In genomic region chr13:30371649-30372265, GRCh38 we compare ENCODE assay signal across 1 cellular context.
TF ChIP-seq lines count a peak whose summit lies in the region.

No MANE protein-coding gene starts in this region.

TF ChIP-seq in GM23338, 12 proteins besides CTCF, POLR2A, EP300 and RAD21 (continued from another document):
- TF ChIP-seq, protein P1, sequence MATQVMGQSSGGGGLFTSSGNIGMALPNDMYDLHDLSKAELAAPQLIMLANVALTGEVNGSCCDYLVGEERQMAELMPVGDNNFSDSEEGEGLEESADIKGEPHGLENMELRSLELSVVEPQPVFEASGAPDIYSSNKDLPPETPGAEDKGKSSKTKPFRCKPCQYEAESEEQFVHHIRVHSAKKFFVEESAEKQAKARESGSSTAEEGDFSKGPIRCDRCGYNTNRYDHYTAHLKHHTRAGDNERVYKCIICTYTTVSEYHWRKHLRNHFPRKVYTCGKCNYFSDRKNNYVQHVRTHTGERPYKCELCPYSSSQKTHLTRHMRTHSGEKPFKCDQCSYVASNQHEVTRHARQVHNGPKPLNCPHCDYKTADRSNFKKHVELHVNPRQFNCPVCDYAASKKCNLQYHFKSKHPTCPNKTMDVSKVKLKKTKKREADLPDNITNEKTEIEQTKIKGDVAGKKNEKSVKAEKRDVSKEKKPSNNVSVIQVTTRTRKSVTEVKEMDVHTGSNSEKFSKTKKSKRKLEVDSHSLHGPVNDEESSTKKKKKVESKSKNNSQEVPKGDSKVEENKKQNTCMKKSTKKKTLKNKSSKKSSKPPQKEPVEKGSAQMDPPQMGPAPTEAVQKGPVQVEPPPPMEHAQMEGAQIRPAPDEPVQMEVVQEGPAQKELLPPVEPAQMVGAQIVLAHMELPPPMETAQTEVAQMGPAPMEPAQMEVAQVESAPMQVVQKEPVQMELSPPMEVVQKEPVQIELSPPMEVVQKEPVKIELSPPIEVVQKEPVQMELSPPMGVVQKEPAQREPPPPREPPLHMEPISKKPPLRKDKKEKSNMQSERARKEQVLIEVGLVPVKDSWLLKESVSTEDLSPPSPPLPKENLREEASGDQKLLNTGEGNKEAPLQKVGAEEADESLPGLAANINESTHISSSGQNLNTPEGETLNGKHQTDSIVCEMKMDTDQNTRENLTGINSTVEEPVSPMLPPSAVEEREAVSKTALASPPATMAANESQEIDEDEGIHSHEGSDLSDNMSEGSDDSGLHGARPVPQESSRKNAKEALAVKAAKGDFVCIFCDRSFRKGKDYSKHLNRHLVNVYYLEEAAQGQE (IDR thresholded peaks at IDR 0.05; ENCODE audit: unreplicated experiment) = no peak
- TF ChIP-seq, protein P2, sequence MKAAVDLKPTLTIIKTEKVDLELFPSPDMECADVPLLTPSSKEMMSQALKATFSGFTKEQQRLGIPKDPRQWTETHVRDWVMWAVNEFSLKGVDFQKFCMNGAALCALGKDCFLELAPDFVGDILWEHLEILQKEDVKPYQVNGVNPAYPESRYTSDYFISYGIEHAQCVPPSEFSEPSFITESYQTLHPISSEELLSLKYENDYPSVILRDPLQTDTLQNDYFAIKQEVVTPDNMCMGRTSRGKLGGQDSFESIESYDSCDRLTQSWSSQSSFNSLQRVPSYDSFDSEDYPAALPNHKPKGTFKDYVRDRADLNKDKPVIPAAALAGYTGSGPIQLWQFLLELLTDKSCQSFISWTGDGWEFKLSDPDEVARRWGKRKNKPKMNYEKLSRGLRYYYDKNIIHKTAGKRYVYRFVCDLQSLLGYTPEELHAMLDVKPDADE (IDR thresholded peaks at IDR 0.05) = no peak
- no peak for TF ChIP-seq EZH2 (IDR thresholded peaks at IDR 0.05; ENCODE audit: low read depth, unreplicated experiment)
TF ChIP-seq in GM23338: peak in this region for 0.
